In the genomic region with DNA sequence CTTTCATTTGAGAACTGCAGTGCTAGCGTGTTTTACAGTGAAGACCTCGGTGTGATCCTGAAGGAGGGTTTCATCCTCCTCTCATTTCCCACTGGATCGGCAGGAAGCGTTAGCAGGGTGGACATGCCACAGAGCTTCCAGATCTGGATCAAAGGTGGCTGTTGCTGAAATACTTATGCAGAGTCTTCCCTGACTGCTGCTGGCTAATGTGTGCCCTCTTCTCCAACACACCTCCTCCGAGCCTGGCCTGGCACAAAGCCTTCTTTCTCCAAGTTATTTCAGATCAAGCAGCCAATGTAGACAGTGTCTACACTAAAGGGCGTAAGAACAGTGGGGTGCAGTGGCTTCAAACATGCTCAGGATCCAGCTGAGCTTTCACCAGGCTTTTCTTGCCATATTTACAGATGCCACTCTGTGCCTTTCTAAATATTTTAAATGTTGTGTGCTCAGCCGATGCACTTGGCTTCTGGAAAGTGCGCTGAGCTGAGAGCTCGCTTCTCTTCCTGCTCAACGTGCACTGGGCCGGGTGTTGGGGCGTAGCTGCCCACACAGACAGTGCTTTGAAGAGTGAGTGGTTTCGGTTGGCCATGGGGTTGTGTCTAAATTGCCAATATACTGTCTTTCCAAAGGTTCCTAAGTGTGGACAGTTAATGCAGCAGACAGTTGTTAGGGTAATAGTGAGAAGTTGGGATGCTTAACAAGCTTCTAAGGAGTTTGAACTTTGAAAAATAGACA, we compare ENCODE assay signal across 12 cellular contexts. TPM values are rescaled to one million over a fixed set of nuclear protein-coding genes. Genes with fewer than 3 reads are reported as not detected.
DNase-seq lines count a peak whose midpoint lies in the region; ATAC-seq, FAIRE-seq and TF ChIP-seq lines count a peak whose summit lies in the region.
"Had no signal": no experiment of that assay in that cellular context is flagged by ENCODE, and none has a peak within 500 bp of the region (broad histone marks: within the 10 kb centered on the region; RNA-seq: fewer than 3 reads in every experiment).

No MANE protein-coding gene starts in this region.

- H3F3A ChIP-seq in PC-9 (ENCODE audit: insufficient read depth, low read depth) = peaks cover 20% of the 10 kb centered on the region; the same call in 1 of the 2 replicates

- H4K20me1 ChIP-seq in PC-9 (ENCODE audit: insufficient read depth) = no peaks in the 10 kb centered on the region

- peak overlapping the region; percentile 91 for H3K27ac ChIP-seq in PC-9
- H3K27ac ChIP-seq in CD4-positive, alpha-beta T cell (ENCODE audit: low read depth, low read length) = no peak overlapping the region
- H3K27ac ChIP-seq: cardiac muscle cell had no signal

- H3K27ac Mint-ChIP-seq in CD4-positive, alpha-beta T cell = no peak overlapping the region

- TF ChIP-seq CTCF in PC-9 (conservative IDR thresholded peaks at IDR 0.05) = no peak
- TF ChIP-seq CTCF in CD4-positive, alpha-beta T cell (IDR thresholded peaks at IDR 0.05) = no peak

- CTCF ChIA-PET in PC-9 (lab: Charles Lee) = interaction anchor here (1.1 kb wide), 2 partner anchors 38 to 39 kb away, joined by 3 read pairs; no protein-coding TSS in a partner anchor
- CTCF ChIA-PET in CD4-positive, alpha-beta T cell (lab: Charles Lee) = interaction anchor here (1.5 to 1.8 kb wide), 2 partner anchors 26 kb away, joined by 5 to 8 read pairs; no protein-coding TSS in a partner anchor

- H3K4me3 Mint-ChIP-seq in CD4-positive, alpha-beta T cell = no peak overlapping the region
- H3K4me3 Mint-ChIP-seq: activated T-cell treated with anti-CD3 and anti-CD28 coated beads, Interleukin-2, amount 50 U/mL, for 4 hours had no signal

- peak; percentile 19 for ATAC-seq in left ventricle myocardium superior
- ATAC-seq in CD4-positive, alpha-beta T cell (ENCODE audit: poor library complexity) = no peak
- ATAC-seq: activated T-cell treated with anti-CD3 and anti-CD28 coated beads, Interleukin-2, amount 50 U/mL, for 4 hours; HCT116 had no signal

- intact Hi-C loops in PC-9 (cut with micrococcal nuclease; ENCODE audit: unreplicated experiment) = loop anchor here (1.0 kb wide), 3 partner anchors 21 to 52 kb away; no protein-coding TSS in a partner anchor
- intact Hi-C loops in left ventricle myocardium superior (cut with micrococcal nuclease) = no loop called here
- intact Hi-C loops in posterior vena cava (cut with DNase I) = loop anchor here in 1 of 2 donors (5.0 kb wide), 1 partner anchor 1805 kb away; no protein-coding TSS in a partner anchor
- intact Hi-C loops in CD4-positive, alpha-beta T cell (cut with DNase I, micrococcal nuclease) = no loop called here

- H3K9me3 ChIP-seq in PC-9 (ENCODE audit: insufficient read depth, low read depth) = no peaks in the 10 kb centered on the region
- no peaks in the 10 kb centered on the region for H3K9me3 ChIP-seq in CD4-positive, alpha-beta T cell (ENCODE audit: control insufficient read depth, low read length)
- H3K9me3 ChIP-seq: MG63 had no signal

- H3K36me3 Mint-ChIP-seq in CD4-positive, alpha-beta T cell (ENCODE audit: low read depth) = peaks cover 6% of the 10 kb centered on the region

- no peak for FAIRE-seq in RCC 7860 (lab: Jason Lieb, UNC)

- no peaks in the 10 kb centered on the region for H3K27me3 ChIP-seq in PC-9 (ENCODE audit: insufficient read depth, low read depth)
- H3K27me3 ChIP-seq in CD4-positive, alpha-beta T cell (ENCODE audit: control insufficient read depth, insufficient read depth, low read length) = no peaks in the 10 kb centered on the region
- H3K27me3 ChIP-seq: cardiac muscle cell, MG63 had no signal

- no peaks in the 10 kb centered on the region for H3K9me2 ChIP-seq in PC-9 (ENCODE audit: insufficient read depth)

- DNase-seq in CD1c-positive myeloid dendritic cell (ENCODE audit: extremely low spot score) (peak; percentile 75), PC-9 (no peak), left ventricle myocardium superior (no peak), posterior vena cava (ENCODE audit: low spot score) (peak; percentile 35), NCI-H446 treated with DMSO at 0.1 percent for 48 hours (lab: John Stamatoyannopoulos, UW) (no peak), RCC 7860 (ENCODE audit: low spot score) (no peak), epidermal melanocyte (ENCODE audit: insufficient read length, low spot score) (no peak)
- DNase-seq in CD4-positive, alpha-beta T cell = no peak
- DNase-seq: activated T-cell treated with anti-CD3 and anti-CD28 coated beads, Interleukin-2, amount 50 U/mL, for 4 hours; MG63 had no signal

- no peaks in the 10 kb centered on the region for H3K79me2 ChIP-seq in PC-9 (ENCODE audit: low read depth)

- no peak overlapping the region for H2AFZ ChIP-seq in PC-9

- POLR2A ChIA-PET in PC-9 (lab: Charles Lee; ENCODE audit: unreplicated experiment) = interaction anchor here (0.6 to 0.8 kb wide), 3 partner anchors 55 to 366 kb away, joined by 4 to 9 read pairs (median 5); no protein-coding TSS in a partner anchor
- POLR2A ChIA-PET in CD4-positive, alpha-beta T cell (lab: Charles Lee) = interaction anchor here (0.9 kb wide), 1 partner anchor 26 kb away, joined by 3 read pairs; no protein-coding TSS in a partner anchor

- BruUV-seq in PC-9 (replicated peaks; lab: Mats Ljungman, UMichigan) = no TSS peak

- H3K36me3 ChIP-seq in PC-9 (ENCODE audit: low read depth) = no peaks in the 10 kb centered on the region
- H3K36me3 ChIP-seq: cardiac muscle cell had no signal

- peaks cover 37% of the 10 kb centered on the region for H3K4me1 ChIP-seq in PC-9 (replicated peaks; ENCODE audit: insufficient read depth)

- no peaks in the 10 kb centered on the region for H3K27me3 Mint-ChIP-seq in CD4-positive, alpha-beta T cell

- no peaks in the 10 kb centered on the region for H3K4me1 Mint-ChIP-seq in CD4-positive, alpha-beta T cell (ENCODE audit: low read depth)

- peak overlapping the region; percentile 87 for H3K4me2 ChIP-seq in PC-9

- H3K9me3 Mint-ChIP-seq in CD4-positive, alpha-beta T cell = no peaks in the 10 kb centered on the region
- H3K9me3 Mint-ChIP-seq: activated T-cell treated with anti-CD3 and anti-CD28 coated beads, Interleukin-2, amount 50 U/mL, for 4 hours had no signal

- H3K4me3 ChIP-seq in PC-9 = peak overlapping the region; percentile 58; the same call in 1 of the 2 replicates
- H3K4me3 ChIP-seq: cardiac muscle cell, MG63 had no signal

RNA-seq across cellular contexts. Expression of a gene that starts 2.1 kb away (rescaled TPM):
- total RNA-seq in PC-9 (2021) = 0.35 and 0.44 TPM in 2 replicates
- total RNA-seq in left ventricle myocardium superior = 0.15 TPM
- total RNA-seq in posterior vena cava = not detected
- total RNA-seq in CD4-positive, alpha-beta T cell = not detected
- total RNA-seq: activated T-cell treated with anti-CD3 and anti-CD28 coated beads, Interleukin-2, amount 50 U/mL, for 4 hours; cardiac muscle cell had no signal

Comparison
In these comparisons a context has a peak if more than half of its experiments do, and no peak if none do; other contexts are left out.
1. DNase-seq: peak in CD1c-positive myeloid dendritic cell (single experiment) and posterior vena cava (single experiment); none in PC-9 (0 of 2), left ventricle myocardium superior (single experiment), CD4-positive, alpha-beta T cell (0 of 10), NCI-H446 treated with DMSO at 0.1 percent for 48 hours (single experiment), RCC 7860 (single experiment) and epidermal melanocyte (single experiment).